ENCODE assay signal across 1 cellular context in genomic region chr2:219418155-219418569, GRCh38.
TF ChIP-seq lines count a peak whose summit lies in the region.

DES (plus strand) TSS chr2:219418377; CDS start chr2:219418463, 86 bp downstream.

TF ChIP-seq in IMR-90, 13 proteins besides CTCF, POLR2A, EP300 and RAD21 (continued from another document):
- TF ChIP-seq ELK1 (IDR thresholded peaks at IDR 0.05; ENCODE audit: borderline replicate concordance, low read depth, low read length) (no peak), SMC3 (IDR thresholded peaks at IDR 0.05; ENCODE audit: low read depth, low read length) (no peak), MXI1 (IDR thresholded peaks at IDR 0.05; ENCODE audit: borderline replicate concordance, low read depth, low read length) (no peak)
